ENCODE assay signal across 18 cellular contexts in the genomic region with DNA sequence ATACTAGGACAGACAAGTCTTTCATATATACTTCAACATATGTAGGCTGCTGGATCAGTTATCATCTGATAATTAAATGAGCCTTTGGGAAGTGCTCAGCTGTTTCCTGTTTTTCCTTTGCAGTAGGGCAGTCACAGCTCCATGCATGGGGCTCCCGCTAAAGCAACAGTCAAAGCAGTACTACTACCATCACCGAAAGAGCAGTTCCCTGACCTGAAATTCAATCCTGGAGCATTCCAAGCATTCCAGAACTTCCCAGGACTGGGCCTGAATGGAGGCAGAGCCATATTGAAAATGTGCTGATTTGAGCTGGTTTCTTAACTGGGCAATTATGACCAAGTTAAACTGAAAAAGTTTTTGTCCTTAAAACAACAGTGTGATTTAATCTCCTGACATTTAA. TPM values are rescaled to one million over a fixed set of nuclear protein-coding genes. Genes with fewer than 3 reads are reported as not detected.
DNase-seq lines count a peak whose midpoint lies in the region; ATAC-seq and TF ChIP-seq lines count a peak whose summit lies in the region.
"Had no signal": no experiment of that assay in that cellular context is flagged by ENCODE, and none has a peak within 500 bp of the region (broad histone marks: within the 10 kb centered on the region; RNA-seq: fewer than 3 reads in every experiment).

No MANE protein-coding gene starts in this region.

- H3K4me3 ChIP-seq in GM23338 (no peak overlapping the region), adipocyte (ENCODE audit: low read length) (no peak overlapping the region)
- H3K4me3 ChIP-seq: sigmoid colon had no signal

- peaks cover 12% of the 10 kb centered on the region for H3K9me3 ChIP-seq in adipocyte (ENCODE audit: control insufficient read depth, low read length)

- TF ChIP-seq CTCF in GM23338 (conservative IDR thresholded peaks at IDR 0.05; ENCODE audit: low read depth in 2 of 2) (no peak), osteocyte (IDR thresholded peaks at IDR 0.05) (no peak)

- H3K27ac ChIP-seq in GM23338 (ENCODE audit: low read depth), result 0 out of 2 replicates have a peak overlapping the region, but pooled peaks have one; percentile 29
- H3K27ac ChIP-seq: C4-2B, sigmoid colon had no signal

- peaks cover 9% of the 10 kb centered on the region for H3K4me1 Mint-ChIP-seq in GM23338
- peaks cover 32% of the 10 kb centered on the region for H3K4me1 Mint-ChIP-seq in osteocyte (ENCODE audit: unreplicated experiment)

- H3K36me3 Mint-ChIP-seq in GM23338 (ENCODE audit: low read depth) (peaks cover 30% of the 10 kb centered on the region), osteocyte (ENCODE audit: unreplicated experiment) (peaks cover 4% of the 10 kb centered on the region)

- POLR2A ChIA-PET in HEK293T (lab: Yijun Ruan, JAX), result no interaction called here

- H3K79me2 ChIP-seq in GM23338 (replicated peaks; ENCODE audit: insufficient read depth), result peaks cover 86% of the 10 kb centered on the region

- H3K4me2 ChIP-seq in GM23338, result no peak overlapping the region

- no peaks in the 10 kb centered on the region for H3K9me2 ChIP-seq in GM23338 (ENCODE audit: insufficient read depth)

- H2AFZ ChIP-seq in GM23338, result no peak overlapping the region

- H3K4me3 Mint-ChIP-seq in GM23338, result no peak overlapping the region
- H3K4me3 Mint-ChIP-seq in osteocyte (ENCODE audit: unreplicated experiment), result peak overlapping the region; percentile 27
- H3K4me3 Mint-ChIP-seq: stimulated activated naive CD8-positive, alpha-beta T cell treated with anti-CD3 and anti-CD28 coated beads, Interleukin-15, amount 100 ng/mL, for 72 hours had no signal

- CTCF ChIA-PET in HEK293T (lab: Yijun Ruan, JAX), result no interaction called here

- no peaks in the 10 kb centered on the region for H3K4me1 ChIP-seq in GM23338 (ENCODE audit: insufficient read depth)
- peaks cover 3% of the 10 kb centered on the region for H3K4me1 ChIP-seq in adipocyte (ENCODE audit: control insufficient read depth, insufficient read depth, low read length)
- H3K4me1 ChIP-seq: sigmoid colon had no signal

- peaks cover 6% of the 10 kb centered on the region for H3K36me3 ChIP-seq in GM23338 (ENCODE audit: insufficient read depth)
- no peaks in the 10 kb centered on the region for H3K36me3 ChIP-seq in adipocyte (ENCODE audit: control insufficient read depth, insufficient read depth, low read length, severe bottlenecking)
- H3K36me3 ChIP-seq: sigmoid colon had no signal

- ATAC-seq in GM23338, result peak; percentile 92
- ATAC-seq: HCT116; naive thymus-derived CD4-positive, alpha-beta T cell; stimulated activated naive CD8-positive, alpha-beta T cell treated with anti-CD3 and anti-CD28 coated beads, Interleukin-15, amount 100 ng/mL, for 72 hours had no signal

- peaks cover 29% of the 10 kb centered on the region for H3K9me3 Mint-ChIP-seq in GM23338
- peaks cover 8% of the 10 kb centered on the region for H3K9me3 Mint-ChIP-seq in osteocyte (ENCODE audit: unreplicated experiment)

- no peaks in the 10 kb centered on the region for H3F3A ChIP-seq in GM23338 (replicated peaks; ENCODE audit: low read depth)

- H4K20me1 ChIP-seq in GM23338 (replicated peaks; ENCODE audit: insufficient read depth), result no peaks in the 10 kb centered on the region

- H3K9ac ChIP-seq in adipocyte (ENCODE audit: low read length), result no peak overlapping the region

- DNase-seq in GM23338 (ENCODE audit: low spot score), result peak; percentile 78
- peak; percentile 47 for DNase-seq in adipocyte (ENCODE audit: low read depth)
- DNase-seq in glomerular endothelial cell (ENCODE audit: extremely low read depth, low read depth, low spot score), result peak; percentile 91
- DNase-seq in osteocyte (ENCODE audit: extremely low spot score, unreplicated experiment), result no peak
- DNase-seq in cerebellum (ENCODE audit: low spot score), result no peak
- DNase-seq in DMS 273 (lab: John Stamatoyannopoulos, UW; ENCODE audit: unreplicated experiment), result no peak
- DNase-seq in HEK293T (ENCODE audit: extremely low spot score), result no peak
- no peak for DNase-seq in AML-193 (lab: John Stamatoyannopoulos, UW)
- DNase-seq: activated CD8-positive, alpha-beta memory T cell treated with anti-CD3 and anti-CD28 coated beads, Interleukin-2, amount 50 U/mL, for 4 hours; activated naive CD4-positive, alpha-beta T cell treated with anti-CD3 and anti-CD28 coated beads, Interleukin-2, amount 50 U/mL, for 16 hours; cerebellar nuclear complex; GDM1; naive thymus-derived CD4-positive, alpha-beta T cell; NCI-H2171 treated with DMSO at 0.1 percent for 48 hours; sigmoid colon; stimulated activated naive CD8-positive, alpha-beta T cell treated with anti-CD3 and anti-CD28 coated beads, Interleukin-15, amount 100 ng/mL, for 72 hours had no signal

- H3K27me3 ChIP-seq in GM23338 (ENCODE audit: insufficient read depth) (no peaks in the 10 kb centered on the region), adipocyte (replicated peaks; ENCODE audit: control insufficient read depth, insufficient read depth, low read length) (no peaks in the 10 kb centered on the region)
- H3K27me3 ChIP-seq: sigmoid colon had no signal

- no peaks in the 10 kb centered on the region for H3K27me3 Mint-ChIP-seq in GM23338 (ENCODE audit: insufficient read depth, low read depth, poor library complexity)
- no peaks in the 10 kb centered on the region for H3K27me3 Mint-ChIP-seq in osteocyte (ENCODE audit: unreplicated experiment)
- H3K27me3 Mint-ChIP-seq: naive thymus-derived CD4-positive, alpha-beta T cell; stimulated activated naive CD8-positive, alpha-beta T cell treated with anti-CD3 and anti-CD28 coated beads, Interleukin-15, amount 100 ng/mL, for 72 hours had no signal

- H3K27ac Mint-ChIP-seq in GM23338 (no peak overlapping the region), osteocyte (ENCODE audit: unreplicated experiment) (peak overlapping the region; percentile 81)
- H3K27ac Mint-ChIP-seq: naive thymus-derived CD4-positive, alpha-beta T cell; stimulated activated naive CD8-positive, alpha-beta T cell treated with anti-CD3 and anti-CD28 coated beads, Interleukin-15, amount 100 ng/mL, for 72 hours had no signal

TF ChIP-seq in GM23338, 12 proteins besides CTCF, POLR2A, EP300 and RAD21 (continues in another document):
- peak; percentile 73 for TF ChIP-seq ZNF331 (CRISPR knock-in tag; IDR thresholded peaks at IDR 0.05; ENCODE audit: low read depth)
- no peak for TF ChIP-seq JUNB (IDR thresholded peaks at IDR 0.05; ENCODE audit: unreplicated experiment)
- TF ChIP-seq, protein P1, sequence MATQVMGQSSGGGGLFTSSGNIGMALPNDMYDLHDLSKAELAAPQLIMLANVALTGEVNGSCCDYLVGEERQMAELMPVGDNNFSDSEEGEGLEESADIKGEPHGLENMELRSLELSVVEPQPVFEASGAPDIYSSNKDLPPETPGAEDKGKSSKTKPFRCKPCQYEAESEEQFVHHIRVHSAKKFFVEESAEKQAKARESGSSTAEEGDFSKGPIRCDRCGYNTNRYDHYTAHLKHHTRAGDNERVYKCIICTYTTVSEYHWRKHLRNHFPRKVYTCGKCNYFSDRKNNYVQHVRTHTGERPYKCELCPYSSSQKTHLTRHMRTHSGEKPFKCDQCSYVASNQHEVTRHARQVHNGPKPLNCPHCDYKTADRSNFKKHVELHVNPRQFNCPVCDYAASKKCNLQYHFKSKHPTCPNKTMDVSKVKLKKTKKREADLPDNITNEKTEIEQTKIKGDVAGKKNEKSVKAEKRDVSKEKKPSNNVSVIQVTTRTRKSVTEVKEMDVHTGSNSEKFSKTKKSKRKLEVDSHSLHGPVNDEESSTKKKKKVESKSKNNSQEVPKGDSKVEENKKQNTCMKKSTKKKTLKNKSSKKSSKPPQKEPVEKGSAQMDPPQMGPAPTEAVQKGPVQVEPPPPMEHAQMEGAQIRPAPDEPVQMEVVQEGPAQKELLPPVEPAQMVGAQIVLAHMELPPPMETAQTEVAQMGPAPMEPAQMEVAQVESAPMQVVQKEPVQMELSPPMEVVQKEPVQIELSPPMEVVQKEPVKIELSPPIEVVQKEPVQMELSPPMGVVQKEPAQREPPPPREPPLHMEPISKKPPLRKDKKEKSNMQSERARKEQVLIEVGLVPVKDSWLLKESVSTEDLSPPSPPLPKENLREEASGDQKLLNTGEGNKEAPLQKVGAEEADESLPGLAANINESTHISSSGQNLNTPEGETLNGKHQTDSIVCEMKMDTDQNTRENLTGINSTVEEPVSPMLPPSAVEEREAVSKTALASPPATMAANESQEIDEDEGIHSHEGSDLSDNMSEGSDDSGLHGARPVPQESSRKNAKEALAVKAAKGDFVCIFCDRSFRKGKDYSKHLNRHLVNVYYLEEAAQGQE (IDR thresholded peaks at IDR 0.05; ENCODE audit: unreplicated experiment), result no peak

TF ChIP-seq in HEK293T, 16 proteins besides CTCF, POLR2A, EP300 and RAD21:
- TF ChIP-seq, protein P2, sequence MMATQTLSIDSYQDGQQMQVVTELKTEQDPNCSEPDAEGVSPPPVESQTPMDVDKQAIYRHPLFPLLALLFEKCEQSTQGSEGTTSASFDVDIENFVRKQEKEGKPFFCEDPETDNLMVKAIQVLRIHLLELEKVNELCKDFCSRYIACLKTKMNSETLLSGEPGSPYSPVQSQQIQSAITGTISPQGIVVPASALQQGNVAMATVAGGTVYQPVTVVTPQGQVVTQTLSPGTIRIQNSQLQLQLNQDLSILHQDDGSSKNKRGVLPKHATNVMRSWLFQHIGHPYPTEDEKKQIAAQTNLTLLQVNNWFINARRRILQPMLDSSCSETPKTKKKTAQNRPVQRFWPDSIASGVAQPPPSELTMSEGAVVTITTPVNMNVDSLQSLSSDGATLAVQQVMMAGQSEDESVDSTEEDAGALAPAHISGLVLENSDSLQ (IDR thresholded peaks at IDR 0.05), result no peak
- TF ChIP-seq FOXK2 (IDR thresholded peaks at IDR 0.05) (no peak), ELF4 (IDR thresholded peaks at IDR 0.05) (no peak), LEF1 (IDR thresholded peaks at IDR 0.05; ENCODE audit: borderline replicate concordance) (no peak), NFRKB (IDR thresholded peaks at IDR 0.05) (no peak), BHLHE40 (IDR thresholded peaks at IDR 0.05; ENCODE audit: borderline replicate concordance) (no peak), HDGF (IDR thresholded peaks at IDR 0.05; ENCODE audit: borderline replicate concordance) (no peak), ZNF384 (IDR thresholded peaks at IDR 0.05) (no peak), FOXM1 (IDR thresholded peaks at IDR 0.05; ENCODE audit: borderline replicate concordance) (no peak), CTBP1 (IDR thresholded peaks at IDR 0.05; ENCODE audit: borderline replicate concordance) (no peak), TARDBP (IDR thresholded peaks at IDR 0.05) (no peak), SUZ12 (IDR thresholded peaks at IDR 0.05) (no peak), L3MBTL2 (conservative IDR thresholded peaks at IDR 0.05) (no peak), SP1 (IDR thresholded peaks at IDR 0.05) (no peak), FOXA1 (IDR thresholded peaks at IDR 0.05) (no peak), ARNT (IDR thresholded peaks at IDR 0.05) (no peak)

RNA-seq across cellular contexts. Expression of a gene that starts 20.5 kb away (rescaled TPM):
- 122 and 125 TPM in 2 replicates for total RNA-seq in GM23338 (2014; rRNA removed; shearing (Covaris generic))
- 45.5 and 51.0 TPM in 2 replicates for polyA plus RNA-seq in GM23338 (2016; fragmentation: Nextera tagmentation; extraction: Ambion mirVana)
- total RNA-seq in glomerular endothelial cell (72.5 and 85.5 TPM in 2 replicates), osteocyte (31.0 and 31.6 TPM in 2 replicates), cerebellum (67.5 TPM)

Comparison
In these comparisons a context has a peak if more than half of its experiments do, and no peak if none do; other contexts are left out.
1. DNase-seq: peak in GM23338 (single experiment), adipocyte (single experiment) and glomerular endothelial cell (single experiment); none in osteocyte (single experiment), cerebellum (single experiment), DMS 273 (single experiment), HEK293T (single experiment) and AML-193 (0 of 2).